In genomic region chr1:115300087-115300856, GRCh38 we compare ENCODE assay signal across 17 cellular contexts. TPM values are rescaled to one million over a fixed set of nuclear protein-coding genes. Genes with fewer than 3 reads are reported as not detected.
A peak's percentile ranks its signal among the peaks of the same experiment; 100 is the strongest.
DNase-seq lines count a peak whose midpoint lies in the region.
"Had no signal": no experiment of that assay in that cellular context is flagged by ENCODE, and none has a peak within 500 bp of the region (broad histone marks: within the 10 kb centered on the region; RNA-seq: fewer than 3 reads in every experiment).

No MANE protein-coding gene starts in this region.

- peak overlapping the region; percentile 47 for H2BK120ac ChIP-seq in trophoblast cell (ENCODE audit: insufficient read depth, low read length, poor library complexity)

- peak overlapping the region; percentile 15 for H3K14ac ChIP-seq in trophoblast cell (ENCODE audit: low read length)

- H4K12ac ChIP-seq in trophoblast cell (ENCODE audit: low read depth, low read length) = no peak overlapping the region

- H2BK12ac ChIP-seq in trophoblast cell (ENCODE audit: low read length) = peak overlapping the region; percentile 5

- H3K4me1 ChIP-seq in trophoblast cell (ENCODE audit: control insufficient read depth in 1 of 2, insufficient read depth in 2 of 2, low read length in 2 of 2) = peaks cover 17 to 26% of the 10 kb centered on the region in 2 experiments
- H3K4me1 ChIP-seq: colonic mucosa had no signal

- H3K27me3 ChIP-seq in trophoblast cell (ENCODE audit: insufficient read depth, low read length) = no peaks in the 10 kb centered on the region
- H3K27me3 ChIP-seq: colonic mucosa had no signal

- H3K36me3 ChIP-seq in trophoblast cell (ENCODE audit: control insufficient read depth in 1 of 2, insufficient read depth in 2 of 2, low read length in 2 of 2) = no peaks in the 10 kb centered on the region
- H3K36me3 ChIP-seq: colonic mucosa had no signal

- no peak overlapping the region for H3K9ac ChIP-seq in trophoblast cell (ENCODE audit: low read length)

- H3K9me3 ChIP-seq in trophoblast cell (ENCODE audit: insufficient read depth, low read depth, low read length) = no peaks in the 10 kb centered on the region
- H3K9me3 ChIP-seq: colonic mucosa had no signal

- no peak overlapping the region for H3K4ac ChIP-seq in trophoblast cell (ENCODE audit: low read depth, low read length)

- no peak overlapping the region for H3K4me3 ChIP-seq in trophoblast cell (ENCODE audit: low read depth, low read length)
- H3K4me3 ChIP-seq: colonic mucosa, GM12878, lung had no signal

- no peak overlapping the region for H2AFZ ChIP-seq in trophoblast cell (ENCODE audit: insufficient read depth, low read length, poor library complexity)

- peaks cover 11% of the 10 kb centered on the region for H3K79me1 ChIP-seq in trophoblast cell (ENCODE audit: low read length)

- peak overlapping the region; percentile 83 for H2BK5ac ChIP-seq in trophoblast cell (ENCODE audit: low read depth, low read length, poor library complexity)

- no peak overlapping the region for H4K8ac ChIP-seq in trophoblast cell (ENCODE audit: low read depth, low read length)

- no CpG with 5 or more reads among the region's 8 CpGs for WGBS in trophoblast cell (ENCODE audit: extremely low coverage, insufficient coverage, insufficient read length)

- no peak overlapping the region for H2AK5ac ChIP-seq in trophoblast cell (ENCODE audit: low read length)

- peak overlapping the region; percentile 35 for H3K4me2 ChIP-seq in trophoblast cell (ENCODE audit: low read length)

- no peaks in the 10 kb centered on the region for H3K79me2 ChIP-seq in trophoblast cell (ENCODE audit: control insufficient read depth, insufficient read depth, low read length, poor library complexity)

- DNase-seq in DMS 273 (lab: John Stamatoyannopoulos, UW; ENCODE audit: unreplicated experiment) (peak; percentile 62), DMS 273 treated with DMSO at 0.1 percent for 48 hours (lab: John Stamatoyannopoulos, UW) (no peak), NCI-H526 (lab: John Stamatoyannopoulos, UW) (peak; percentile 91 to 92), epithelial cell of prostate (ENCODE audit: low read depth, low spot score) (peak; percentile 62), trophoblast cell (peak; percentile 73 to 78), NCI-H1092 (lab: John Stamatoyannopoulos, UW) (no peak), ecto neural progenitor cell (ENCODE audit: low spot score) (no peak), posterior vena cava (ENCODE audit: low spot score) (no peak)
- DNase-seq: colonic mucosa, MV-4-11, NCI-H774, retina, T-helper 17 cell had no signal

- no peak overlapping the region for H3K23ac ChIP-seq in trophoblast cell (ENCODE audit: low read length)

- peak overlapping the region; percentile 16 for H4K91ac ChIP-seq in trophoblast cell (ENCODE audit: low read depth, low read length)

- peak overlapping the region; percentile 41 for H3K27ac ChIP-seq in epithelial cell of prostate
- H3K27ac ChIP-seq in trophoblast cell (ENCODE audit: low read depth, low read length) = peak overlapping the region; percentile 80
- H3K27ac ChIP-seq: 22Rv1, colonic mucosa had no signal

- no peak overlapping the region for H3K18ac ChIP-seq in trophoblast cell (ENCODE audit: low read length)

- intact Hi-C loops in posterior vena cava (cut with DNase I) = no loop called here

RNA-seq across cellular contexts. Expression of gene NGF, which starts 37.8 kb away (rescaled TPM):
- 3.6 and 4.0 TPM in 2 replicates for polyA plus RNA-seq in trophoblast cell (2013)
- 1 to 10 TPM; 5.1 to 6.7 TPM for total RNA-seq in posterior vena cava
- total RNA-seq: activated CD8-positive, alpha-beta memory T cell treated with anti-CD3 and anti-CD28 coated beads for 36 hours; GM12878; T-helper 17 cell had no signal
- polyA plus RNA-seq: GM12878 had no signal

Comparison
In these comparisons a context has a peak if more than half of its experiments do, and no peak if none do; other contexts are left out.
1. DNase-seq: peak in DMS 273 (single experiment), NCI-H526 (2 of 2), epithelial cell of prostate (single experiment) and trophoblast cell (2 of 2); none in DMS 273 treated with DMSO at 0.1 percent for 48 hours (single experiment), NCI-H1092 (single experiment), ecto neural progenitor cell (single experiment) and posterior vena cava (single experiment).